ENCODE assay signal across 18 cellular contexts in genomic region chr3:88812576-88812975, GRCh38.
"Had no signal": no experiment of that assay in that cellular context is flagged by ENCODE, and none has a peak within 500 bp of the region (broad histone marks: within the 10 kb centered on the region; RNA-seq: fewer than 3 reads in every experiment).

No MANE protein-coding gene starts in this region.

- ATAC-seq: gastrocnemius medialis; left lobe of liver; natural killer cell; stimulated activated naive CD8-positive, alpha-beta T cell treated with anti-CD3 and anti-CD28 coated beads, Interleukin-15, Interleukin-2, amounts not matched to agents 100 U/mL and 50 U/mL, for 24 hours; upper lobe of right lung had no signal

- H3K27me3 ChIP-seq: esophagus muscularis mucosa, gastrocnemius medialis, right atrium auricular region, sigmoid colon, suprapubic skin, tibial artery, upper lobe of right lung had no signal

- H3K36me3 ChIP-seq: esophagus muscularis mucosa, gastrocnemius medialis, right atrium auricular region, sigmoid colon, suprapubic skin, tibial artery, upper lobe of right lung had no signal

- H3K9me3 ChIP-seq: esophagus muscularis mucosa, gastrocnemius medialis, right atrium auricular region, sigmoid colon, suprapubic skin, tibial artery, upper lobe of right lung had no signal

- DNase-seq: effector memory CD4-positive, alpha-beta T cell; gastrocnemius medialis; kidney glomerular epithelial cell; mammary epithelial cell; natural killer cell; posterior cingulate gyrus; sigmoid colon; small intestine; stimulated activated CD4-positive, alpha-beta T cell treated with anti-CD3 and anti-CD28 coated beads, Interleukin-12 subunit alpha, Interleukin-12 subunit beta, amount 100 ng/mL, for 4 hours; stimulated activated CD4-positive, alpha-beta T cell treated with anti-CD3 and anti-CD28 coated beads, Interleukin-2, amount 100 ng/mL, for 48 hours; stimulated activated naive CD8-positive, alpha-beta T cell treated with anti-CD3 and anti-CD28 coated beads, Interleukin-15, Interleukin-2, amounts not matched to agents 100 U/mL and 50 U/mL, for 24 hours; tibial artery; upper lobe of right lung had no signal

- H3K4me1 ChIP-seq: gastrocnemius medialis, right atrium auricular region, suprapubic skin, tibial artery, upper lobe of right lung had no signal

- H3K4me3 ChIP-seq: esophagus muscularis mucosa, gastrocnemius medialis, right atrium auricular region, sigmoid colon, suprapubic skin, tibial artery, upper lobe of right lung had no signal

- H3K27ac ChIP-seq: epithelial cell of prostate, esophagus muscularis mucosa, gastrocnemius medialis, right atrium auricular region, sigmoid colon, suprapubic skin, tibial artery, upper lobe of right lung had no signal
